8 cellular contexts compared by ENCODE assay signal in the genomic region with DNA sequence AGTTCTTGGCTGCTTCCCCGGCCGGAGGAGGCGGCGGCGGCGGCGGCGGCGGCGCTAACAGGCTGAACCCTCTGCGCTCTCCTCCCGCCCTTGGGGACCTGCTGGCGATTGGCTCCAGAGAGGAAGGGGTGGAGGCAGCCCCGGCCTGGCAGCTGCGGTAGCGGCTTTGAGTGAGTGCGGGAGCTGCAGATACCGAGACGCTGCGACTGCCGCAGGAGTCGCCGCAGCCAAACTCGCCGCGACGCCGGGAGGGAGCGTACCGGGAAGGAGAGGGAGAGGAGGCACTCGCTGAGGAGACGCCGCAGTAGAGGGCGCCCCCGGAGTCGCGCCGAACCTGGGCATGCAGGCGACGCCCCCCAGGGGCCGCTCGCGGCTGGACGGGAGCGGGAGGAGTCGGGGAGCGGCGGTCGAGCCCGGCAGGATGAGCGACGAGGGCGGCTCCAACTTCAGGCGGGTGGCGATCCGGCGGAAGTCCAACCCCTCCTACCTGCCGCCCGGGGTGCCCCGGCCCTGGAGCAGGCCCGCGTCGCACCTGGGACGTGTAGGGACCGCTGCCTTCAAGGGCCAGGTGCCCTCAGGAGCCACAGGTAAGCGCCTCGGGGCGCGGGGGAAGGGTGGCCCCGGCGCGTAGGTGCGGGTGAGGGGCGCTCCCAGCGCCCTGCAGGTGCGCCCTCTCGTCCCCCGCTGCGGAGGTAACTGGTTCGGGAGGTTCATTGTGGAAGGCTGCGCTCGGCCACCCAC. TPM values are rescaled to one million over a fixed set of nuclear protein-coding genes. Genes with fewer than 3 reads are reported as not detected.
DNase-seq lines count a peak whose midpoint lies in the region; ATAC-seq and TF ChIP-seq lines count a peak whose summit lies in the region.

A gene (plus strand): TSS at position 186 of the 741 bp plus-strand sequence.

- H3K27me3 Mint-ChIP-seq in MCF 10A (ENCODE audit: insufficient read depth, unreplicated experiment) = no peaks in the 10 kb centered on the region

- peak within 1 kb of the TSS; percentile 89 for H3K27ac ChIP-seq in 22Rv1

- H3K27ac Mint-ChIP-seq in MCF 10A (ENCODE audit: low read depth, unreplicated experiment) = peak within 1 kb of the TSS; percentile 92

- ATAC-seq in GM18498 (IDR thresholded peaks at IDR 0.05; ENCODE audit: unreplicated experiment) (peak; percentile 90), HG02870 (IDR thresholded peaks at IDR 0.05; ENCODE audit: unreplicated experiment) (peak; percentile 84)

- intact Hi-C loops in MCF 10A (cut with micrococcal nuclease) = loop anchor here (1.0 kb wide), 1 partner anchor 55 kb away; no protein-coding TSS in a partner anchor

- POLR2A ChIA-PET in MCF 10A (lab: Yijun Ruan, JAX) = interaction anchor here (0.7 to 4.0 kb wide), 38 partner anchors 9 to 667 kb away, joined by 3 to 63 read pairs (median 4); a partner anchor contains a TSS

- TF ChIP-seq CTCF in 22Rv1 (IDR thresholded peaks at IDR 0.05) (peak; percentile 69), MCF 10A (IDR thresholded peaks at IDR 0.05; ENCODE audit: unreplicated experiment) (peak; percentile 41)

- peaks cover 27% of the 10 kb centered on the region for H3K36me3 Mint-ChIP-seq in MCF 10A (ENCODE audit: insufficient read depth, unreplicated experiment)

- peaks cover 19% of the 10 kb centered on the region for H3K4me1 Mint-ChIP-seq in MCF 10A (ENCODE audit: insufficient read depth, unreplicated experiment)

- no TSS peak for BruUV-seq in MCF 10A (replicated peaks; lab: Mats Ljungman, UMichigan)

- no peaks in the 10 kb centered on the region for H3K9me3 Mint-ChIP-seq in MCF 10A (ENCODE audit: unreplicated experiment)

- peak; percentile 74 to 98 (median 95) for DNase-seq in NCI-H1417 (lab: John Stamatoyannopoulos, UW)
- peak; percentile 79 to 82 for DNase-seq in SW 1271 (lab: John Stamatoyannopoulos, UW)
- DNase-seq in MCF 10A (ENCODE audit: unreplicated experiment) = peak; percentile 96
- DNase-seq in iPS DF 19.7 (ENCODE audit: low read depth, low spot score) = peak; percentile 78
- peak; percentile 72 for DNase-seq in renal cortical epithelial cell (ENCODE audit: low read depth)

- peak within 1 kb of the TSS; percentile 79 for H3K4me3 Mint-ChIP-seq in MCF 10A (ENCODE audit: unreplicated experiment)

- CTCF ChIA-PET in MCF 10A (lab: Yijun Ruan, JAX) = interaction anchor here (0.6 to 3.2 kb wide), 17 partner anchors 24 to 1083 kb away, joined by 3 to 15 read pairs (median 4); no protein-coding TSS in a partner anchor

RNA-seq across cellular contexts. Expression of the gene that starts here (rescaled TPM):
- total RNA-seq in MCF 10A (2022) = 32.5 and 34.7 TPM in 2 replicates
- total RNA-seq in renal cortical epithelial cell = 30.6 and 65.2 TPM in 2 replicates

Comparison
In these comparisons a context has a peak if more than half of its experiments do, and no peak if none do; other contexts are left out.
1. Peak in every context shown above with its lines: DNase-seq, ATAC-seq and H3K27ac ChIP-seq.